Comparison of ENCODE assay signal across 1 cellular context in genomic region chr2:231708050-231708772, GRCh38.
TF ChIP-seq lines count a peak whose summit lies in the region.

Gene PTMA (plus strand): TSS chr2:231708525. CDS start chr2:231708707, 182 bp downstream.

TF ChIP-seq in HepG2, 621 proteins besides CTCF, POLR2A, EP300 and RAD21 (continued from another document and continues in another):
- TF ChIP-seq HDAC2 (CRISPR knock-in tag; IDR thresholded peaks at IDR 0.05) (no peak), ZNF782 (CRISPR knock-in tag; IDR thresholded peaks at IDR 0.05; ENCODE audit: borderline replicate concordance) (peak; percentile 36; the same call in 1 of the 2 replicates), PHF8 (CRISPR knock-in tag; IDR thresholded peaks at IDR 0.05) (0 out of 2 replicates have a peak, but pooled peaks have one; percentile 62), ZNF678 (CRISPR knock-in tag; IDR thresholded peaks at IDR 0.05) (peak; percentile 39; the same call in 1 of the 2 replicates), ISL2 (CRISPR knock-in tag; IDR thresholded peaks at IDR 0.05) (peak; percentile 74), DR1 (CRISPR knock-in tag; IDR thresholded peaks at IDR 0.05) (peak; percentile 99), ZNF792 (CRISPR knock-in tag; IDR thresholded peaks at IDR 0.05) (peak; percentile 41; the same call in 1 of the 2 replicates), SP2 (CRISPR knock-in tag; IDR thresholded peaks at IDR 0.05) (peak; percentile 86), TEAD2 (CRISPR knock-in tag; IDR thresholded peaks at IDR 0.05) (no peak), ZNF615 (CRISPR knock-in tag; IDR thresholded peaks at IDR 0.05; ENCODE audit: borderline replicate concordance) (0 out of 2 replicates have a peak, but pooled peaks have one; percentile 56), RFXAP (CRISPR knock-in tag; IDR thresholded peaks at IDR 0.05; ENCODE audit: borderline replicate concordance) (peak; percentile 74), KDM2A (CRISPR knock-in tag; IDR thresholded peaks at IDR 0.05; ENCODE audit: borderline replicate concordance, low read depth) (peak; percentile 90), ZNF563 (CRISPR knock-in tag; IDR thresholded peaks at IDR 0.05) (no peak), SRY (CRISPR knock-in tag; IDR thresholded peaks at IDR 0.05) (peak; percentile 83), TBX2 (CRISPR knock-in tag; IDR thresholded peaks at IDR 0.05; ENCODE audit: borderline replicate concordance) (peak; percentile 79; the same call in 1 of the 2 replicates), ZNF557 (CRISPR knock-in tag; IDR thresholded peaks at IDR 0.05) (peak; percentile 94; the same call in 1 of the 2 replicates), ATRX (CRISPR knock-in tag; IDR thresholded peaks at IDR 0.05; ENCODE audit: borderline replicate concordance) (no peak), ZBTB33 (CRISPR knock-in tag; IDR thresholded peaks at IDR 0.05) (no peak), IRX3 (CRISPR knock-in tag; IDR thresholded peaks at IDR 0.05; ENCODE audit: borderline replicate concordance, low read depth) (peak; percentile 59; the same call in 1 of the 2 replicates), DMTF1 (CRISPR knock-in tag; IDR thresholded peaks at IDR 0.05) (no peak)
- TF ChIP-seq, protein P1, sequence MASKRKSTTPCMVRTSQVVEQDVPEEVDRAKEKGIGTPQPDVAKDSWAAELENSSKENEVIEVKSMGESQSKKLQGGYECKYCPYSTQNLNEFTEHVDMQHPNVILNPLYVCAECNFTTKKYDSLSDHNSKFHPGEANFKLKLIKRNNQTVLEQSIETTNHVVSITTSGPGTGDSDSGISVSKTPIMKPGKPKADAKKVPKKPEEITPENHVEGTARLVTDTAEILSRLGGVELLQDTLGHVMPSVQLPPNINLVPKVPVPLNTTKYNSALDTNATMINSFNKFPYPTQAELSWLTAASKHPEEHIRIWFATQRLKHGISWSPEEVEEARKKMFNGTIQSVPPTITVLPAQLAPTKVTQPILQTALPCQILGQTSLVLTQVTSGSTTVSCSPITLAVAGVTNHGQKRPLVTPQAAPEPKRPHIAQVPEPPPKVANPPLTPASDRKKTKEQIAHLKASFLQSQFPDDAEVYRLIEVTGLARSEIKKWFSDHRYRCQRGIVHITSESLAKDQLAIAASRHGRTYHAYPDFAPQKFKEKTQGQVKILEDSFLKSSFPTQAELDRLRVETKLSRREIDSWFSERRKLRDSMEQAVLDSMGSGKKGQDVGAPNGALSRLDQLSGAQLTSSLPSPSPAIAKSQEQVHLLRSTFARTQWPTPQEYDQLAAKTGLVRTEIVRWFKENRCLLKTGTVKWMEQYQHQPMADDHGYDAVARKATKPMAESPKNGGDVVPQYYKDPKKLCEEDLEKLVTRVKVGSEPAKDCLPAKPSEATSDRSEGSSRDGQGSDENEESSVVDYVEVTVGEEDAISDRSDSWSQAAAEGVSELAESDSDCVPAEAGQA (IDR thresholded peaks at IDR 0.05; ENCODE audit: low read depth): 0 out of 2 replicates have a peak, but pooled peaks have one; percentile 32
- TF ChIP-seq, protein P1 (CRISPR knock-in tag; IDR thresholded peaks at IDR 0.05; ENCODE audit: borderline replicate concordance): no peak; the same call in 1 of the 2 replicates
- TF ChIP-seq, protein P2, sequence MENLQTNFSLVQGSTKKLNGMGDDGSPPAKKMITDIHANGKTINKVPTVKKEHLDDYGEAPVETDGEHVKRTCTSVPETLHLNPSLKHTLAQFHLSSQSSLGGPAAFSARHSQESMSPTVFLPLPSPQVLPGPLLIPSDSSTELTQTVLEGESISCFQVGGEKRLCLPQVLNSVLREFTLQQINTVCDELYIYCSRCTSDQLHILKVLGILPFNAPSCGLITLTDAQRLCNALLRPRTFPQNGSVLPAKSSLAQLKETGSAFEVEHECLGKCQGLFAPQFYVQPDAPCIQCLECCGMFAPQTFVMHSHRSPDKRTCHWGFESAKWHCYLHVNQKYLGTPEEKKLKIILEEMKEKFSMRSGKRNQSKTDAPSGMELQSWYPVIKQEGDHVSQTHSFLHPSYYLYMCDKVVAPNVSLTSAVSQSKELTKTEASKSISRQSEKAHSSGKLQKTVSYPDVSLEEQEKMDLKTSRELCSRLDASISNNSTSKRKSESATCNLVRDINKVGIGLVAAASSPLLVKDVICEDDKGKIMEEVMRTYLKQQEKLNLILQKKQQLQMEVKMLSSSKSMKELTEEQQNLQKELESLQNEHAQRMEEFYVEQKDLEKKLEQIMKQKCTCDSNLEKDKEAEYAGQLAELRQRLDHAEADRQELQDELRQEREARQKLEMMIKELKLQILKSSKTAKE (CRISPR knock-in tag; IDR thresholded peaks at IDR 0.05; ENCODE audit: borderline replicate concordance): peak; percentile 44; the same call in 1 of the 2 replicates
- TF ChIP-seq, protein P3, sequence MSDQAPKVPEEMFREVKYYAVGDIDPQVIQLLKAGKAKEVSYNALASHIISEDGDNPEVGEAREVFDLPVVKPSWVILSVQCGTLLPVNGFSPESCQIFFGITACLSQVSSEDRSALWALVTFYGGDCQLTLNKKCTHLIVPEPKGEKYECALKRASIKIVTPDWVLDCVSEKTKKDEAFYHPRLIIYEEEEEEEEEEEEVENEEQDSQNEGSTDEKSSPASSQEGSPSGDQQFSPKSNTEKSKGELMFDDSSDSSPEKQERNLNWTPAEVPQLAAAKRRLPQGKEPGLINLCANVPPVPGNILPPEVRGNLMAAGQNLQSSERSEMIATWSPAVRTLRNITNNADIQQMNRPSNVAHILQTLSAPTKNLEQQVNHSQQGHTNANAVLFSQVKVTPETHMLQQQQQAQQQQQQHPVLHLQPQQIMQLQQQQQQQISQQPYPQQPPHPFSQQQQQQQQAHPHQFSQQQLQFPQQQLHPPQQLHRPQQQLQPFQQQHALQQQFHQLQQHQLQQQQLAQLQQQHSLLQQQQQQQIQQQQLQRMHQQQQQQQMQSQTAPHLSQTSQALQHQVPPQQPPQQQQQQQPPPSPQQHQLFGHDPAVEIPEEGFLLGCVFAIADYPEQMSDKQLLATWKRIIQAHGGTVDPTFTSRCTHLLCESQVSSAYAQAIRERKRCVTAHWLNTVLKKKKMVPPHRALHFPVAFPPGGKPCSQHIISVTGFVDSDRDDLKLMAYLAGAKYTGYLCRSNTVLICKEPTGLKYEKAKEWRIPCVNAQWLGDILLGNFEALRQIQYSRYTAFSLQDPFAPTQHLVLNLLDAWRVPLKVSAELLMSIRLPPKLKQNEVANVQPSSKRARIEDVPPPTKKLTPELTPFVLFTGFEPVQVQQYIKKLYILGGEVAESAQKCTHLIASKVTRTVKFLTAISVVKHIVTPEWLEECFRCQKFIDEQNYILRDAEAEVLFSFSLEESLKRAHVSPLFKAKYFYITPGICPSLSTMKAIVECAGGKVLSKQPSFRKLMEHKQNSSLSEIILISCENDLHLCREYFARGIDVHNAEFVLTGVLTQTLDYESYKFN (CRISPR knock-in tag; conservative IDR thresholded peaks at IDR 0.05): peak; percentile 64
- TF ChIP-seq, protein P4, sequence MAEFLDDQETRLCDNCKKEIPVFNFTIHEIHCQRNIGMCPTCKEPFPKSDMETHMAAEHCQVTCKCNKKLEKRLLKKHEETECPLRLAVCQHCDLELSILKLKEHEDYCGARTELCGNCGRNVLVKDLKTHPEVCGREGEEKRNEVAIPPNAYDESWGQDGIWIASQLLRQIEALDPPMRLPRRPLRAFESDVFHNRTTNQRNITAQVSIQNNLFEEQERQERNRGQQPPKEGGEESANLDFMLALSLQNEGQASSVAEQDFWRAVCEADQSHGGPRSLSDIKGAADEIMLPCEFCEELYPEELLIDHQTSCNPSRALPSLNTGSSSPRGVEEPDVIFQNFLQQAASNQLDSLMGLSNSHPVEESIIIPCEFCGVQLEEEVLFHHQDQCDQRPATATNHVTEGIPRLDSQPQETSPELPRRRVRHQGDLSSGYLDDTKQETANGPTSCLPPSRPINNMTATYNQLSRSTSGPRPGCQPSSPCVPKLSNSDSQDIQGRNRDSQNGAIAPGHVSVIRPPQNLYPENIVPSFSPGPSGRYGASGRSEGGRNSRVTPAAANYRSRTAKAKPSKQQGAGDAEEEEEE (CRISPR knock-in tag; IDR thresholded peaks at IDR 0.05; ENCODE audit: borderline replicate concordance): no peak
- TF ChIP-seq, protein P5, sequence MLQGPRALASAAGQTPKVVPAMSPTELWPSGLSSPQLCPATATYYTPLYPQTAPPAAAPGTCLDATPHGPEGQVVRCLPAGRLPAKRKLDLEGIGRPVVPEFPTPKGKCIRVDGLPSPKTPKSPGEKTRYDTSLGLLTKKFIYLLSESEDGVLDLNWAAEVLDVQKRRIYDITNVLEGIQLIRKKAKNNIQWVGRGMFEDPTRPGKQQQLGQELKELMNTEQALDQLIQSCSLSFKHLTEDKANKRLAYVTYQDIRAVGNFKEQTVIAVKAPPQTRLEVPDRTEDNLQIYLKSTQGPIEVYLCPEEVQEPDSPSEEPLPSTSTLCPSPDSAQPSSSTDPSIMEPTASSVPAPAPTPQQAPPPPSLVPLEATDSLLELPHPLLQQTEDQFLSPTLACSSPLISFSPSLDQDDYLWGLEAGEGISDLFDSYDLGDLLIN (CRISPR knock-in tag; IDR thresholded peaks at IDR 0.05; ENCODE audit: borderline replicate concordance): peak; percentile 54; the same call in 1 of the 2 replicates
- TF ChIP-seq, protein P6, sequence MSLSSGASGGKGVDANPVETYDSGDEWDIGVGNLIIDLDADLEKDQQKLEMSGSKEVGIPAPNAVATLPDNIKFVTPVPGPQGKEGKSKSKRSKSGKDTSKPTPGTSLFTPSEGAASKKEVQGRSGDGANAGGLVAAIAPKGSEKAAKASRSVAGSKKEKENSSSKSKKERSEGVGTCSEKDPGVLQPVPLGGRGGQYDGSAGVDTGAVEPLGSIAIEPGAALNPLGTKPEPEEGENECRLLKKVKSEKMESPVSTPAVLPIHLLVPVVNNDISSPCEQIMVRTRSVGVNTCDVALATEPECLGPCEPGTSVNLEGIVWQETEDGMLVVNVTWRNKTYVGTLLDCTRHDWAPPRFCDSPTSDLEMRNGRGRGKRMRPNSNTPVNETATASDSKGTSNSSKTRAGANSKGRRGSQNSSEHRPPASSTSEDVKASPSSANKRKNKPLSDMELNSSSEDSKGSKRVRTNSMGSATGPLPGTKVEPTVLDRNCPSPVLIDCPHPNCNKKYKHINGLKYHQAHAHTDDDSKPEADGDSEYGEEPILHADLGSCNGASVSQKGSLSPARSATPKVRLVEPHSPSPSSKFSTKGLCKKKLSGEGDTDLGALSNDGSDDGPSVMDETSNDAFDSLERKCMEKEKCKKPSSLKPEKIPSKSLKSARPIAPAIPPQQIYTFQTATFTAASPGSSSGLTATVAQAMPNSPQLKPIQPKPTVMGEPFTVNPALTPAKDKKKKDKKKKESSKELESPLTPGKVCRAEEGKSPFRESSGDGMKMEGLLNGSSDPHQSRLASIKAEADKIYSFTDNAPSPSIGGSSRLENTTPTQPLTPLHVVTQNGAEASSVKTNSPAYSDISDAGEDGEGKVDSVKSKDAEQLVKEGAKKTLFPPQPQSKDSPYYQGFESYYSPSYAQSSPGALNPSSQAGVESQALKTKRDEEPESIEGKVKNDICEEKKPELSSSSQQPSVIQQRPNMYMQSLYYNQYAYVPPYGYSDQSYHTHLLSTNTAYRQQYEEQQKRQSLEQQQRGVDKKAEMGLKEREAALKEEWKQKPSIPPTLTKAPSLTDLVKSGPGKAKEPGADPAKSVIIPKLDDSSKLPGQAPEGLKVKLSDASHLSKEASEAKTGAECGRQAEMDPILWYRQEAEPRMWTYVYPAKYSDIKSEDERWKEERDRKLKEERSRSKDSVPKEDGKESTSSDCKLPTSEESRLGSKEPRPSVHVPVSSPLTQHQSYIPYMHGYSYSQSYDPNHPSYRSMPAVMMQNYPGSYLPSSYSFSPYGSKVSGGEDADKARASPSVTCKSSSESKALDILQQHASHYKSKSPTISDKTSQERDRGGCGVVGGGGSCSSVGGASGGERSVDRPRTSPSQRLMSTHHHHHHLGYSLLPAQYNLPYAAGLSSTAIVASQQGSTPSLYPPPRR (CRISPR knock-in tag; IDR thresholded peaks at IDR 0.05; ENCODE audit: borderline replicate concordance): peak; percentile 71
- TF ChIP-seq, protein P7, sequence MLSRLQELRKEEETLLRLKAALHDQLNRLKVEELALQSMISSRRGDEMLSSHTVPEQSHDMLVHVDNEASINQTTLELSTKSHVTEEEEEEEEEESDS (CRISPR knock-in tag; IDR thresholded peaks at IDR 0.05; ENCODE audit: borderline replicate concordance): 0 out of 2 replicates have a peak, but pooled peaks have one; percentile 61
